1 cellular context compared by ENCODE assay signal in genomic region chr3:128649264-128649663, GRCh38.
TF ChIP-seq lines count a peak whose summit lies in the region.

No MANE protein-coding gene starts in this region.

TF ChIP-seq in HEK293, 187 proteins besides CTCF, POLR2A, EP300 and RAD21 (continued from another document):
- TF ChIP-seq ZNF692 (tag by site-specific recombination; IDR thresholded peaks at IDR 0.05) (no peak), GFI1B (tag by site-specific recombination; IDR thresholded peaks at IDR 0.05) (peak; percentile 72; the same call in 1 of the 2 replicates), ZNF202 (tag by site-specific recombination; IDR thresholded peaks at IDR 0.05; ENCODE audit: borderline replicate concordance) (no peak), ZNF792 (tag by site-specific recombination; IDR thresholded peaks at IDR 0.05) (no peak), ZNF391 (tag by site-specific recombination; IDR thresholded peaks at IDR 0.05; ENCODE audit: borderline replicate concordance, low read depth) (no peak), ZNF639 (tag by site-specific recombination; IDR thresholded peaks at IDR 0.05) (no peak), ZNF610 (tag by site-specific recombination; IDR thresholded peaks at IDR 0.05; ENCODE audit: borderline replicate concordance) (no peak), ZNF155 (tag by site-specific recombination; IDR thresholded peaks at IDR 0.05) (no peak), ATF2 (tag by site-specific recombination; IDR thresholded peaks at IDR 0.05; ENCODE audit: low read depth) (peak; percentile 83), HOXA7 (CRISPR knock-in tag; IDR thresholded peaks at IDR 0.05; ENCODE audit: borderline replicate concordance) (no peak), ZNF843 (tag by site-specific recombination; IDR thresholded peaks at IDR 0.05) (0 out of 2 replicates have a peak, but pooled peaks have one; percentile 9), ZBTB21 (tag by site-specific recombination; IDR thresholded peaks at IDR 0.05) (no peak), GLIS1 (tag by site-specific recombination; IDR thresholded peaks at IDR 0.05) (no peak), PRDM2 (tag by site-specific recombination; IDR thresholded peaks at IDR 0.05; ENCODE audit: borderline replicate concordance) (no peak), WT1 (tag by site-specific recombination; IDR thresholded peaks at IDR 0.05) (no peak), ZNF777 (tag by site-specific recombination; IDR thresholded peaks at IDR 0.05; ENCODE audit: borderline replicate concordance) (no peak), ZNF791 (tag by site-specific recombination; IDR thresholded peaks at IDR 0.05) (no peak), SP7 (tag by site-specific recombination; IDR thresholded peaks at IDR 0.05) (0 out of 2 replicates have a peak, but pooled peaks have one; percentile 20), ZBTB8A (tag by site-specific recombination; IDR thresholded peaks at IDR 0.05) (no peak), ZNF175 (tag by site-specific recombination; IDR thresholded peaks at IDR 0.05) (no peak), ZNF549 (tag by site-specific recombination; IDR thresholded peaks at IDR 0.05) (0 out of 2 replicates have a peak, but pooled peaks have one; percentile 31), FEZF1 (tag by site-specific recombination; IDR thresholded peaks at IDR 0.05) (no peak; the same call in 1 of the 2 replicates)
